Comparison of ENCODE assay signal across 9 cellular contexts in genomic region chr19:57192993-57193392, GRCh38. TPM values are rescaled to one million over a fixed set of nuclear protein-coding genes. Genes with fewer than 3 reads are reported as not detected.
DNase-seq lines count a peak whose midpoint lies in the region; ATAC-seq, FAIRE-seq and TF ChIP-seq lines count a peak whose summit lies in the region.
"Had no signal": no experiment of that assay in that cellular context is flagged by ENCODE, and none has a peak within 500 bp of the region (broad histone marks: within the 10 kb centered on the region; RNA-seq: fewer than 3 reads in every experiment).

No MANE protein-coding gene starts in this region.

- H3K27ac Mint-ChIP-seq in T-helper 17 cell: peak overlapping the region; percentile 91

- CTCF ChIA-PET in BJ (lab: Yijun Ruan, JAX): no interaction called here

- H3K4me3 Mint-ChIP-seq in T-helper 17 cell: peak overlapping the region; percentile 87

- peaks cover 12% of the 10 kb centered on the region for H3K4me1 Mint-ChIP-seq in T-helper 17 cell

- ATAC-seq in T-helper 17 cell (no peak), left lung (no peak), GM21737 (IDR thresholded peaks at IDR 0.05; ENCODE audit: unreplicated experiment) (no peak)

- no peak for TF ChIP-seq CTCF in BJ (IDR thresholded peaks at IDR 0.05; ENCODE audit: insufficient read depth, low read depth, low read length)
- no peak for TF ChIP-seq CTCF in left lung (IDR thresholded peaks at IDR 0.05)

- H3K36me3 ChIP-seq in BJ (ENCODE audit: control insufficient read depth, insufficient read depth, low read length) (peaks cover 23% of the 10 kb centered on the region), left lung (peaks cover 0 to 48% of the 10 kb centered on the region in 2 donors)

- POLR2A ChIA-PET in BJ (lab: Charles Lee): no interaction called here

- H3K4me3 ChIP-seq in BJ (ENCODE audit: low read depth, low read length): peak overlapping the region; percentile 80
- H3K4me3 ChIP-seq in left lung: peak overlapping the region; percentile 90 to 96

- no peaks in the 10 kb centered on the region for H3K27me3 ChIP-seq in BJ (ENCODE audit: control insufficient read depth, insufficient read depth, low read length)
- H3K27me3 ChIP-seq in left lung: no peaks in the 10 kb centered on the region

- H3K4me1 ChIP-seq in left lung: peaks cover 15 to 28% of the 10 kb centered on the region in 2 donors

- no peaks in the 10 kb centered on the region for H3K27me3 Mint-ChIP-seq in T-helper 17 cell

- intact Hi-C loops in left lung (cut with DNase I): no loop called here

- no peak overlapping the region for H3K27ac ChIP-seq in left lung

- peaks cover 5% of the 10 kb centered on the region for H3K36me3 Mint-ChIP-seq in T-helper 17 cell (ENCODE audit: low read depth)

- DNase-seq in BJ (ENCODE audit: low read depth): no peak
- no peak for DNase-seq in T-helper 17 cell
- no peak for DNase-seq in left lung
- DNase-seq in NCI-H526 (lab: John Stamatoyannopoulos, UW): no peak
- DNase-seq in RCC 7860 (ENCODE audit: low spot score): no peak
- DNase-seq: GDM1, kidney glomerular epithelial cell, NCI-H187 had no signal

- H3K9me3 ChIP-seq in T-helper 17 cell (ENCODE audit: control insufficient read depth, low read length, poor library complexity, severe bottlenecking): peaks cover 3% of the 10 kb centered on the region
- peaks cover 0 to 8% of the 10 kb centered on the region in 2 donors for H3K9me3 ChIP-seq in left lung

- no peak for FAIRE-seq in RCC 7860 (lab: Jason Lieb, UNC)

RNA-seq across cellular contexts. Expression of gene ZNF264, which starts 1.7 kb away (rescaled TPM):
- 7.0 and 7.1 TPM in 2 replicates for polyA plus RNA-seq in BJ (2011; rRNA removed)
- polyA minus RNA-seq in BJ (2011; rRNA and poly(A)+ RNA removed): 31.4 and 41.2 TPM in 2 replicates
- total RNA-seq in T-helper 17 cell (10 to 100 TPM; 41.1 to 43.8 TPM), left lung (10 to 100 TPM; 37.9 to 38.7 TPM)

RNA-seq across cellular contexts. Expression of gene DUXA, which starts 25.7 kb away (rescaled TPM):
- polyA plus RNA-seq in BJ (2011; rRNA removed): not detected in 2 replicates
- polyA minus RNA-seq in BJ (2011; rRNA and poly(A)+ RNA removed): not detected in 2 replicates
- total RNA-seq in T-helper 17 cell (not detected), left lung (not detected)

RNA-seq across cellular contexts. Expression of gene AURKC, which starts 37.8 kb away (rescaled TPM):
- 1.3 and 1.5 TPM in 2 replicates for polyA plus RNA-seq in BJ (2011; rRNA removed)
- polyA minus RNA-seq in BJ (2011; rRNA and poly(A)+ RNA removed): 0.19 and 0.41 TPM in 2 replicates
- total RNA-seq in T-helper 17 cell: 1 to 10 TPM in 1 of 2 donors, under 1 TPM in 1; 0.55 to 1.2 TPM
- 1 to 10 TPM in 1 of 2 donors, under 1 TPM in 1; 0.96 to 1.1 TPM for total RNA-seq in left lung

RNA-seq across cellular contexts. Expression of gene ZNF805, which starts 47.4 kb away (rescaled TPM):
- polyA plus RNA-seq in BJ (2011; rRNA removed): 5.1 and 5.2 TPM in 2 replicates
- polyA minus RNA-seq in BJ (2011; rRNA and poly(A)+ RNA removed): 27.0 and 36.0 TPM in 2 replicates
- total RNA-seq in T-helper 17 cell (10 to 100 TPM; 31.6 to 32.7 TPM), left lung (10 to 100 TPM; 12.0 to 13.8 TPM)

RNA-seq across cellular contexts. Expression of gene ZIM3, which starts 48.0 kb away (rescaled TPM):
- polyA plus RNA-seq in BJ (2011; rRNA removed): not detected in 2 replicates
- not detected in 2 replicates for polyA minus RNA-seq in BJ (2011; rRNA and poly(A)+ RNA removed)
- total RNA-seq in T-helper 17 cell (not detected), left lung (not detected)
